Comparison of ENCODE assay signal across 22 cellular contexts in the genomic region with DNA sequence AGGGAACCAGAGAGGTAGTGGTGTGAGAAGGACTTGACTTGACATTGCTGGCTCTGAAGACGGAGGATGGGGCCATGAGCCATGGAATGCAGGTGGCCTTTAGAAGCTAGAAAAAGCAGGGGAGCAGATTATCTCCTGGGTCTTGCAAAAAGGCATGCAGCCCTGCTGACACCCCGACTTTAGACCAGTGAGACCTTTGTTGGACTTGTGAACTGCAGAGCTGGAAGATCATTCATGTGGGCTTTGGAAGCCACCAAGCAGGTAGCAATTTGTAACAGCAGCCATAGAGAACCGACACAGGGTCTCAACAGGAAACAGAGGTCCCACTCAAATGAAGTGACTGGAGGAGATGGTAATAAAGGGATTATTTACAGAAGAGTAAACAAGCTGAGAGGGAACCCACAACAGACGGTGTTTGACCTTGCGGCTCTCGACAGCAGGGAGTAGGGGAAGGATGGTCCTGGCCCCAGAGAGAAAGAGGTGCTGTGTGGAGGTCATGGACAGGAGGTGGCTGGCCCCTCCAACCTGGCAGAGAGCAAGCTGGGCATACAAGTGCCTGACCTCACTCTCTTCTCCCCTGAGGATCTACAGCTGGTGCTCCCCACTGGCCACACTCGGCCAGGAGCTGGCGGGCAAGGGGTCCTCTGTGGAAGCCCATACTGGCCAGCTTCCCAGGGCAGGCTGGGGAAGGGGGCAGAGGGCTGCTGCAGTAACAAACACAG. TPM values are rescaled to one million over a fixed set of nuclear protein-coding genes. Genes with fewer than 3 reads are reported as not detected.
A peak's percentile ranks its signal among the peaks of the same experiment; 100 is the strongest.
DNase-seq lines count a peak whose midpoint lies in the region; ATAC-seq and TF ChIP-seq lines count a peak whose summit lies in the region.
"Had no signal": no experiment of that assay in that cellular context is flagged by ENCODE, and none has a peak within 500 bp of the region (broad histone marks: within the 10 kb centered on the region; RNA-seq: fewer than 3 reads in every experiment).

No MANE protein-coding gene starts in this region.

- no peaks in the 10 kb centered on the region for H3K27me3 ChIP-seq in neural progenitor cell

- intact Hi-C loops in dendritic cell treated with granulocyte-macrophage colony-stimulating factor and Interleukin-4, amounts not matched to agents 40 ng/mL and 50 ng/mL, for 4 days (cut with micrococcal nuclease), result no loop called here

- no peaks in the 10 kb centered on the region for H3K36me3 Mint-ChIP-seq in dendritic cell treated with granulocyte-macrophage colony-stimulating factor and Interleukin-4, amounts not matched to agents 40 ng/mL and 50 ng/mL, for 4 days (ENCODE audit: low read depth)
- H3K36me3 Mint-ChIP-seq in neural progenitor cell, result peaks cover 30% of the 10 kb centered on the region

- no peak overlapping the region for H3K4me3 ChIP-seq in neural progenitor cell
- H3K4me3 ChIP-seq: GM12878 had no signal

- peaks cover 24% of the 10 kb centered on the region for H3K27me3 Mint-ChIP-seq in dendritic cell treated with granulocyte-macrophage colony-stimulating factor and Interleukin-4, amounts not matched to agents 40 ng/mL and 50 ng/mL, for 4 days
- peaks cover 2% of the 10 kb centered on the region for H3K27me3 Mint-ChIP-seq in neural progenitor cell (ENCODE audit: insufficient read depth, low read depth)
- H3K27me3 Mint-ChIP-seq: CD4-positive, alpha-beta memory T cell had no signal

- ATAC-seq in GM19328 (IDR thresholded peaks at IDR 0.05; ENCODE audit: unreplicated experiment) (no peak), HG02938 (IDR thresholded peaks at IDR 0.05; ENCODE audit: unreplicated experiment) (no peak)
- ATAC-seq: GM12878, SK-N-SH treated with all-trans-retinoic acid at 6 μM for 48 hours had no signal

- H3K4me1 Mint-ChIP-seq in dendritic cell treated with granulocyte-macrophage colony-stimulating factor and Interleukin-4, amounts not matched to agents 40 ng/mL and 50 ng/mL, for 4 days (ENCODE audit: low read depth), result peaks cover 17% of the 10 kb centered on the region
- peaks cover 58% of the 10 kb centered on the region for H3K4me1 Mint-ChIP-seq in neural progenitor cell

- no peak overlapping the region for H3K4me2 ChIP-seq in neural progenitor cell

- no peak for TF ChIP-seq CTCF in neural progenitor cell (IDR thresholded peaks at IDR 0.05)

- H3K9me3 Mint-ChIP-seq in dendritic cell treated with granulocyte-macrophage colony-stimulating factor and Interleukin-4, amounts not matched to agents 40 ng/mL and 50 ng/mL, for 4 days, result no peaks in the 10 kb centered on the region
- peaks cover 7% of the 10 kb centered on the region for H3K9me3 Mint-ChIP-seq in neural progenitor cell

- no peaks in the 10 kb centered on the region for H3K9me3 ChIP-seq in neural progenitor cell (ENCODE audit: low read depth)
- H3K9me3 ChIP-seq: BE2C had no signal

- peaks cover 13% of the 10 kb centered on the region for H3K4me1 ChIP-seq in neural progenitor cell
- H3K4me1 ChIP-seq: BE2C had no signal

- no peak overlapping the region for H3K4me3 Mint-ChIP-seq in dendritic cell treated with granulocyte-macrophage colony-stimulating factor and Interleukin-4, amounts not matched to agents 40 ng/mL and 50 ng/mL, for 4 days
- H3K4me3 Mint-ChIP-seq in neural progenitor cell, result no peak overlapping the region
- H3K4me3 Mint-ChIP-seq: CD4-positive, alpha-beta memory T cell had no signal

- no peaks in the 10 kb centered on the region for H3F3A ChIP-seq in neural progenitor cell (ENCODE audit: low read depth)

- H3K9ac ChIP-seq in neural progenitor cell, result no peak overlapping the region

- H3K27ac ChIP-seq in neural progenitor cell, result no peak overlapping the region
- H3K27ac ChIP-seq: 22Rv1 had no signal

- DNase-seq in DMS53 (lab: John Stamatoyannopoulos, UW) (peak; percentile 22), DMS53 treated with DMSO at 0.1 percent for 48 hours (lab: John Stamatoyannopoulos, UW; ENCODE audit: unreplicated experiment) (no peak), neural progenitor cell (ENCODE audit: low spot score) (no peak), C1 segment of cervical spinal cord (lab: John Stamatoyannopoulos, UW) (no peak)
- no peak for DNase-seq in activated CD4-positive, alpha-beta T cell treated with anti-CD3 and anti-CD28 coated beads, Interleukin-2, amount 50 U/mL, for 48 hours
- DNase-seq: BE2C; CD4-positive, alpha-beta memory T cell; DMS79 treated with DMSO at 0.1 percent for 48 hours; HCEC 1CT; KG1; NCI-H1048; NCI-H146; NCI-H2227 treated with DMSO at 0.1 percent for 48 hours; NK-92 treated with Interleukin-12 subunit alpha and Interleukin-12 subunit beta, amount 100 ng/mL, for 24 hours; SHP77 treated with DMSO at 0.1 percent for 48 hours had no signal

- H3K79me2 ChIP-seq in neural progenitor cell (ENCODE audit: low read depth), result no peaks in the 10 kb centered on the region

- H3K27ac Mint-ChIP-seq in dendritic cell treated with granulocyte-macrophage colony-stimulating factor and Interleukin-4, amounts not matched to agents 40 ng/mL and 50 ng/mL, for 4 days, result peak overlapping the region; percentile 65
- H3K27ac Mint-ChIP-seq in neural progenitor cell, result peak overlapping the region; percentile 22

- no peak overlapping the region for H2AFZ ChIP-seq in neural progenitor cell (replicated peaks)

- H3K36me3 ChIP-seq in neural progenitor cell, result no peaks in the 10 kb centered on the region
- H3K36me3 ChIP-seq: BE2C had no signal

- H4K20me1 ChIP-seq in neural progenitor cell (ENCODE audit: low read depth), result no peaks in the 10 kb centered on the region

RNA-seq across cellular contexts. Expression of gene SLC22A23, which starts 43.9 kb away (rescaled TPM):
- total RNA-seq in neural progenitor cell (ENCODE audit: low replicate concordance), result 0.99 and 3.3 TPM in 2 replicates
- total RNA-seq: OCI-LY7 had no signal
